In genomic region chr5:133785182-133785581, GRCh38 we compare ENCODE assay signal across 22 cellular contexts.
"Had no signal": no experiment of that assay in that cellular context is flagged by ENCODE, and none has a peak within 500 bp of the region (broad histone marks: within the 10 kb centered on the region; RNA-seq: fewer than 3 reads in every experiment).

No MANE protein-coding gene starts in this region.

- H3K27ac Mint-ChIP-seq: activated naive CD4-positive, alpha-beta T cell treated with anti-CD3 and anti-CD28 coated beads, Interleukin-2, amount 50 U/mL, for 24 hours; natural killer cell; stimulated activated memory B cell treated with anti-CD40 and anti-IgM and Interleukin-4, amounts not matched to agents 10 μg/mL and 1 μg/mL and 100 μg/mL, for 72 hours had no signal

- H3K27me3 Mint-ChIP-seq: activated naive CD4-positive, alpha-beta T cell treated with anti-CD3 and anti-CD28 coated beads, Interleukin-2, amount 50 U/mL, for 24 hours; stimulated activated memory B cell treated with anti-CD40 and anti-IgM and Interleukin-4, amounts not matched to agents 10 μg/mL and 1 μg/mL and 100 μg/mL, for 72 hours had no signal

- H3K4me1 Mint-ChIP-seq: activated naive CD4-positive, alpha-beta T cell treated with anti-CD3 and anti-CD28 coated beads, Interleukin-2, amount 50 U/mL, for 24 hours; natural killer cell; stimulated activated memory B cell treated with anti-CD40 and anti-IgM and Interleukin-4, amounts not matched to agents 10 μg/mL and 1 μg/mL and 100 μg/mL, for 72 hours had no signal

- H3K4me3 Mint-ChIP-seq: activated naive CD4-positive, alpha-beta T cell treated with anti-CD3 and anti-CD28 coated beads, Interleukin-2, amount 50 U/mL, for 24 hours; natural killer cell; stimulated activated memory B cell treated with anti-CD40 and anti-IgM and Interleukin-4, amounts not matched to agents 10 μg/mL and 1 μg/mL and 100 μg/mL, for 72 hours had no signal

- H3K27me3 ChIP-seq: body of pancreas, spleen, tibial nerve had no signal

- H3K27ac ChIP-seq: body of pancreas, coronary artery, epithelial cell of prostate, spleen, tibial nerve had no signal

- H3K4me3 ChIP-seq: body of pancreas, coronary artery, lung, mucosa of descending colon, spleen, tibial nerve had no signal

- H3K9me3 Mint-ChIP-seq: activated naive CD4-positive, alpha-beta T cell treated with anti-CD3 and anti-CD28 coated beads, Interleukin-2, amount 50 U/mL, for 24 hours; natural killer cell had no signal

- H3K4me1 ChIP-seq: body of pancreas, spleen, tibial nerve had no signal

- DNase-seq: activated CD4-positive, alpha-beta T cell treated with anti-CD3 and anti-CD28 coated beads, Interleukin-2, amount 50 U/mL, for 4 hours; activated CD4-positive, CD25-positive, alpha-beta regulatory T cell treated with anti-CD3 and anti-CD28 coated beads, Interleukin-2, amount 50 U/mL, for 72 hours; activated effector memory CD4-positive, alpha-beta T cell treated with Interleukin-2 at 50 U/mL for 16 hours; activated T-cell treated with anti-CD3 and anti-CD28 coated beads, Interleukin-2, amount 50 U/mL, for 1 hour; amniotic stem cell; body of pancreas; central memory CD4-positive, alpha-beta T cell; effector CD8-positive, alpha-beta T cell; hippocampal formation; left colon; mucosa of descending colon; natural killer cell; occipital lobe; spleen; stimulated activated CD4-positive, alpha-beta T cell treated with anti-CD3 and anti-CD28 coated beads, Interleukin-1b, Interleukin-23, amount 100 ng/mL, for 48 hours had no signal

- H3K36me3 Mint-ChIP-seq: activated naive CD4-positive, alpha-beta T cell treated with anti-CD3 and anti-CD28 coated beads, Interleukin-2, amount 50 U/mL, for 24 hours; natural killer cell; stimulated activated memory B cell treated with anti-CD40 and anti-IgM and Interleukin-4, amounts not matched to agents 10 μg/mL and 1 μg/mL and 100 μg/mL, for 72 hours had no signal

- H3K36me3 ChIP-seq: spleen, tibial nerve had no signal

- ATAC-seq: body of pancreas; left colon; mucosa of descending colon; natural killer cell; sciatic nerve; stimulated activated memory B cell treated with anti-CD40 and anti-IgM and Interleukin-4, amounts not matched to agents 10 μg/mL and 1 μg/mL and 100 μg/mL, for 72 hours had no signal

- H3K9me3 ChIP-seq: body of pancreas, mucosa of descending colon, tibial nerve had no signal
